8 cellular contexts compared by ENCODE assay signal in the genomic region with DNA sequence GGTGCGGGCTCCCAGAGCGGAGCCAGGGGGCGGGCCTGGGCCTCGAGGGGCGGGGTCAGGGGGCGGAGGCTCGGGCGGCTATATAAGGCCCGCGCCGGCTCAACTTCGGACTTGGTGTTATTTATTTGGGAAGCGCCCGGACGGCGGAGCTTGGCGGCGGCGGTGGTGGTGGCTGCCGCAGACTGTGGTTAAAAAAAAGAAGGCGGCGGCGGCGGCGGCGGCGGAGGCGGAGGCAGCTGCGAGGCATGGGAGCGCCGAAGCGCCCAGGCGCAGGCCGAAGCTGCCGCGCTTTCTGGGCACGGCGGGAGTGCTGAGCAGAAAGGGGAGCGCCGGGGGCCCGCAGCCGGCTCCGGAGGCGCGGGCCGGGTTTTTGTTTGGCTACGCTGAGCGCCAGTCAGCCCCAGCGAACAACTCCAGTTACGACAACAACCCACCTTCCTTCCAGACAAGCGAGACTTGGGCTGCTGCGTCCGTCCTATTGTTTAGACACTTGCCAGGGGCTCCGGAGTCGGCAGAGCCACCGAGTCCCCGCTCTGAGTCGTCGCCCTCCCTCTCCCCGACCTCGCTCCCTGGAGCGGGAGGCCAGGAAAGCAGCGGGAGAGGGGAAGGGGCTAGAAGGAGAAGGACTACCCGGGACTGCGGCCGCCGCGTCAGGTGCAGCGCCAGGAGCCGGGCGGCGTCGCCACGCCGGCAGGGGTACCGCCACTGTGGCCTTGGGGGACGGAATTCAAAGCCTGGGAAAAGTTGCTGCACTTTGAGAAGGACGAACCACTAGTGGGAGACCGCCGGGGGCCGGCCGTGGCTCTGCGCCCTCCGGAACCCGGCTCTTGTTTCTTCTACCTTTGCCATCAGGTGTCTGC. TPM values are rescaled to one million over a fixed set of nuclear protein-coding genes. Genes with fewer than 3 reads are reported as not detected.
DNase-seq lines count a peak whose midpoint lies in the region; ATAC-seq and TF ChIP-seq lines count a peak whose summit lies in the region.

A gene with protein sequence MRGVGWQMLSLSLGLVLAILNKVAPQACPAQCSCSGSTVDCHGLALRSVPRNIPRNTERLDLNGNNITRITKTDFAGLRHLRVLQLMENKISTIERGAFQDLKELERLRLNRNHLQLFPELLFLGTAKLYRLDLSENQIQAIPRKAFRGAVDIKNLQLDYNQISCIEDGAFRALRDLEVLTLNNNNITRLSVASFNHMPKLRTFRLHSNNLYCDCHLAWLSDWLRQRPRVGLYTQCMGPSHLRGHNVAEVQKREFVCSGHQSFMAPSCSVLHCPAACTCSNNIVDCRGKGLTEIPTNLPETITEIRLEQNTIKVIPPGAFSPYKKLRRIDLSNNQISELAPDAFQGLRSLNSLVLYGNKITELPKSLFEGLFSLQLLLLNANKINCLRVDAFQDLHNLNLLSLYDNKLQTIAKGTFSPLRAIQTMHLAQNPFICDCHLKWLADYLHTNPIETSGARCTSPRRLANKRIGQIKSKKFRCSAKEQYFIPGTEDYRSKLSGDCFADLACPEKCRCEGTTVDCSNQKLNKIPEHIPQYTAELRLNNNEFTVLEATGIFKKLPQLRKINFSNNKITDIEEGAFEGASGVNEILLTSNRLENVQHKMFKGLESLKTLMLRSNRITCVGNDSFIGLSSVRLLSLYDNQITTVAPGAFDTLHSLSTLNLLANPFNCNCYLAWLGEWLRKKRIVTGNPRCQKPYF (N-terminal part only) (plus strand): TSS at position 110 of the 860 bp plus-strand sequence. CDS start 1,911 bp downstream, outside the sequence.

- H3K27ac ChIP-seq in 22Rv1, result peak within 1 kb of the TSS; percentile 72
- H3K27ac ChIP-seq in muscle layer of duodenum (ENCODE audit: low read length), result no peak within 1 kb of the TSS
- H3K27ac ChIP-seq in urinary bladder (ENCODE audit: low read depth), result no peak within 1 kb of the TSS

- no peak for TF ChIP-seq CTCF in 22Rv1 (IDR thresholded peaks at IDR 0.05)
- no peak for TF ChIP-seq CTCF in GM13976 (IDR thresholded peaks at IDR 0.05; ENCODE audit: borderline replicate concordance, control extremely low read depth, extremely low read depth, insufficient read depth, missing control alignments)

- no peak within 1 kb of the TSS for H3K4me3 Mint-ChIP-seq in activated CD4-positive, alpha-beta memory T cell treated with anti-CD3 and anti-CD28 coated beads for 36 hours

- H3K27me3 ChIP-seq in muscle layer of duodenum (ENCODE audit: low read depth, low read length), result peaks cover 19% of the 10 kb centered on the region

- WGBS in urinary bladder, result under 1% methylated on average over 85 of the region's 85 CpGs

- H3K27ac Mint-ChIP-seq in activated CD4-positive, alpha-beta memory T cell treated with anti-CD3 and anti-CD28 coated beads for 36 hours, result no peak within 1 kb of the TSS

- no peaks in the 10 kb centered on the region for H3K9me3 ChIP-seq in muscle layer of duodenum (ENCODE audit: control insufficient read depth in 1 of 2, low read length in 2 of 2)

- in situ Hi-C loops in GM13976 (cut with MboI; ENCODE audit: low sequenced_read_pairs, unreplicated experiment), result loop anchor here (25.0 kb wide), 1 partner anchor 1565 kb away; no protein-coding TSS in a partner anchor

- DNase-seq in GM13976 (ENCODE audit: low spot score), result peak; percentile 82
- DNase-seq in NCI-H146 treated with DMSO at 0.1 percent for 48 hours (lab: John Stamatoyannopoulos, UW; ENCODE audit: unreplicated experiment), result peak; percentile 43
- peak; percentile 30 for DNase-seq in activated CD4-positive, alpha-beta memory T cell treated with anti-CD3 and anti-CD28 coated beads for 36 hours
- DNase-seq in fibroblast of gingiva (ENCODE audit: low read depth), result peak; percentile 82

- intact Hi-C loops in activated CD4-positive, alpha-beta memory T cell treated with anti-CD3 and anti-CD28 coated beads for 36 hours (cut with micrococcal nuclease), result loop anchor here (10.0 kb wide), 1 partner anchor 1027 kb away; no protein-coding TSS in a partner anchor

- POLR2A ChIA-PET in activated CD4-positive, alpha-beta memory T cell treated with anti-CD3 and anti-CD28 coated beads for 36 hours (lab: Charles Lee), result no interaction called here

- peaks cover 6% of the 10 kb centered on the region for H3K4me1 Mint-ChIP-seq in activated CD4-positive, alpha-beta memory T cell treated with anti-CD3 and anti-CD28 coated beads for 36 hours (ENCODE audit: low read depth)

- peaks cover 39% of the 10 kb centered on the region for H3K27me3 Mint-ChIP-seq in activated CD4-positive, alpha-beta memory T cell treated with anti-CD3 and anti-CD28 coated beads for 36 hours

- peak; percentile 59 for ATAC-seq in HG02852 (IDR thresholded peaks at IDR 0.05; ENCODE audit: unreplicated experiment)

- H3K4me3 ChIP-seq in muscle layer of duodenum (ENCODE audit: low read depth in 1 of 2, low read length in 2 of 2) (peak within 1 kb of the TSS; percentile 69 to 91), urinary bladder (ENCODE audit: low read depth, low read length) (peak within 1 kb of the TSS; percentile 74)

- H3K36me3 ChIP-seq in muscle layer of duodenum (ENCODE audit: control insufficient read depth in 1 of 2, insufficient read depth in 2 of 2, low read length in 2 of 2), result no peaks in the 10 kb centered on the region
- no peaks in the 10 kb centered on the region for H3K36me3 ChIP-seq in urinary bladder (ENCODE audit: insufficient read depth)

- CTCF ChIA-PET in activated CD4-positive, alpha-beta memory T cell treated with anti-CD3 and anti-CD28 coated beads for 36 hours (lab: Charles Lee), result no interaction called here

- peaks cover 2% of the 10 kb centered on the region for H3K36me3 Mint-ChIP-seq in activated CD4-positive, alpha-beta memory T cell treated with anti-CD3 and anti-CD28 coated beads for 36 hours

- H3K9me3 Mint-ChIP-seq in activated CD4-positive, alpha-beta memory T cell treated with anti-CD3 and anti-CD28 coated beads for 36 hours, result no peaks in the 10 kb centered on the region

- H3K4me1 ChIP-seq in muscle layer of duodenum (ENCODE audit: control insufficient read depth in 1 of 2, insufficient read depth in 2 of 2, low read length in 2 of 2) (peaks cover 0 to 42% of the 10 kb centered on the region in 2 donors), urinary bladder (ENCODE audit: insufficient read depth) (no peaks in the 10 kb centered on the region)

RNA-seq across cellular contexts. Expression of the gene that starts here (rescaled TPM):
- not detected for total RNA-seq in activated CD4-positive, alpha-beta memory T cell treated with anti-CD3 and anti-CD28 coated beads for 36 hours
- 125 TPM for total RNA-seq in urinary bladder
- polyA plus RNA-seq in urinary bladder, result 30.5 TPM

Comparison
In these comparisons a context has a peak if more than half of its experiments do, and no peak if none do; other contexts are left out.
1. RNA of the gene that starts here (total RNA-seq): 125 TPM in urinary bladder (single experiment); not detected in activated CD4-positive, alpha-beta memory T cell treated with anti-CD3 and anti-CD28 coated beads for 36 hours; every median in the first group is over 100 times any median in the second.
2. Peak in DNase-seq in activated CD4-positive, alpha-beta memory T cell treated with anti-CD3 and anti-CD28 coated beads for 36 hours; RNA of the gene not detected or under 1 TPM.
3. DNase-seq: peak in every context shown above with its lines; median percentile 82 in GM13976; 82 in fibroblast of gingiva; 43 in NCI-H146 treated with DMSO at 0.1 percent for 48 hours; 30 in activated CD4-positive, alpha-beta memory T cell treated with anti-CD3 and anti-CD28 coated beads for 36 hours.